ENCODE assay signal across 8 cellular contexts in the genomic region with DNA sequence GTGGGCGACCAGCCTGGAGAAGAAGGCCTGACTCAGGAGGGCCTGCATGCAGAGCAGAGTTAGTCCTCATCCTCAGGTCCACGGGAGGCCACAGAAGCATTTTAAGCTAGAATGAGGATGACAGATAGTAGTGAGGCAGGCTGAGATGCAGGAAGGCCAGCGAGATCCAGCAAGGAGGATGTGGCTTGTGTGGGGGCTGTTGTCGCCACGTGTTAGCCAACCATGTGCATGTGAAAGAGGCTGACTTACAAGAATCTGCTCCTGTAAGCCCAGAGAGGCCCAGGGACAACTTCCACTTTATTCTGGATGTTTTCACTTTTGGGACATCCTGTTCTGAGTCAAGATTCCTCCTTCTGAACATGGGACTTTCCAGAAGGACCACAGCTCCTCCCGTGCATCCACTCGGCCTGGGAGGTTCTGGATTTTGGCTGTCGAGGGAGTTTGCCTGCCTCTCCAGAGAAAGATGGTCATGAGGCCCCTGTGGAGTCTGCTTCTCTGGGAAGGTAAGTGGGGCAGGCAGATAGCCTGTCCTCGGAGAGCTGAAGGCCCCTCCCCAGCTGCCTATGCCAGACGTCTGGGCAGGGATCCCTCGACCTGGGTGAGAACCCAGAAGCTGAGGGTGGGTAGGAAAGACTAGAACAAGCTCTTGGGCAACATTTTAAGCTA. TPM values are rescaled to one million over a fixed set of nuclear protein-coding genes. Genes with fewer than 3 reads are reported as not detected.
A peak's percentile ranks its signal among the peaks of the same experiment; 100 is the strongest.
DNase-seq lines count a peak whose midpoint lies in the region; ATAC-seq and TF ChIP-seq lines count a peak whose summit lies in the region.

Gene SLAMF8, plus strand, starts transcription at position 438 of the 666 bp plus-strand sequence. Its CDS starts 26 bp downstream, at position 464.

- no peak within 1 kb of the TSS for H3K4me3 ChIP-seq in effector memory CD4-positive, alpha-beta T cell (ENCODE audit: insufficient read depth, low read depth, low read length, poor library complexity, severe bottlenecking)
- no peak within 1 kb of the TSS for H3K4me3 ChIP-seq in ovary

- intact Hi-C loops in ovary (cut with DNase I): no loop called here

- DNase-seq in T-helper 9 cell: peak; percentile 14
- peak in 2 of 3 donors; percentile 10 to 22 for DNase-seq in effector memory CD4-positive, alpha-beta T cell
- DNase-seq in stimulated activated CD4-positive, alpha-beta T cell treated with anti-CD3 and anti-CD28 coated beads, Interleukin-2, amount 100 ng/mL, for 4 hours (ENCODE audit: low read depth): peak; percentile 18
- DNase-seq in ovary: no peak
- DNase-seq in NCI-H1436 (lab: John Stamatoyannopoulos, UW): no peak

- H3K27me3 ChIP-seq in effector memory CD4-positive, alpha-beta T cell (replicated peaks; ENCODE audit: control insufficient read depth, insufficient read depth, low read length, poor library complexity, severe bottlenecking): no peaks in the 10 kb centered on the region
- no peaks in the 10 kb centered on the region for H3K27me3 ChIP-seq in ovary

- TF ChIP-seq CTCF in ovary (IDR thresholded peaks at IDR 0.05): no peak

- 68 to 74% (median 69%) methylated on average over 11 of the region's 11 CpGs for WGBS in ovary, 3 donors

- peaks cover 12% of the 10 kb centered on the region for H3K4me1 ChIP-seq in effector memory CD4-positive, alpha-beta T cell (ENCODE audit: control insufficient read depth, insufficient read depth, low read length, poor library complexity, severe bottlenecking)
- peaks cover 2% of the 10 kb centered on the region for H3K4me1 ChIP-seq in ovary (ENCODE audit: insufficient read depth)

- TF ChIP-seq POLR2A in ovary (IDR thresholded peaks at IDR 0.05): no peak

- H3K27ac ChIP-seq in effector memory CD4-positive, alpha-beta T cell (ENCODE audit: insufficient read depth, low read length, poor library complexity, severe bottlenecking): no peak within 1 kb of the TSS
- no peak within 1 kb of the TSS for H3K27ac ChIP-seq in ovary

- peak; percentile 42 for ATAC-seq in GM19351 (IDR thresholded peaks at IDR 0.05; ENCODE audit: unreplicated experiment)
- ATAC-seq in GM19035 (IDR thresholded peaks at IDR 0.05; ENCODE audit: unreplicated experiment): no peak
- ATAC-seq in HG03045 (IDR thresholded peaks at IDR 0.05; ENCODE audit: unreplicated experiment): no peak

- H3K36me3 ChIP-seq in effector memory CD4-positive, alpha-beta T cell (ENCODE audit: control insufficient read depth, insufficient read depth, low read length): no peaks in the 10 kb centered on the region
- H3K36me3 ChIP-seq in ovary: no peaks in the 10 kb centered on the region

- TF ChIP-seq EP300 in ovary (IDR thresholded peaks at IDR 0.05): no peak

- H3K9me3 ChIP-seq in effector memory CD4-positive, alpha-beta T cell (ENCODE audit: control insufficient read depth, low read length): no peaks in the 10 kb centered on the region
- no peaks in the 10 kb centered on the region for H3K9me3 ChIP-seq in ovary

RNA-seq across cellular contexts. Expression of gene SLAMF8, which starts in this region (rescaled TPM):
- total RNA-seq in ovary: 1 to 10 TPM in 3 of 7 donors, under 1 TPM in 4; 0.43 to 6.2 (median 0.72) TPM
- polyA plus RNA-seq in ovary: 1 to 10 TPM in 1 of 2 donors, under 1 TPM in 1; 0.73 to 8.4 TPM

Comparison
In these comparisons a context has a peak if more than half of its experiments do, and no peak if none do; other contexts are left out.
1. DNase-seq: peak in T-helper 9 cell (single experiment), effector memory CD4-positive, alpha-beta T cell (2 of 3) and stimulated activated CD4-positive, alpha-beta T cell treated with anti-CD3 and anti-CD28 coated beads, Interleukin-2, amount 100 ng/mL, for 4 hours (single experiment); none in ovary (0 of 5) and NCI-H1436 (single experiment).